ENCODE assay signal across 1 cellular context in the genomic region with DNA sequence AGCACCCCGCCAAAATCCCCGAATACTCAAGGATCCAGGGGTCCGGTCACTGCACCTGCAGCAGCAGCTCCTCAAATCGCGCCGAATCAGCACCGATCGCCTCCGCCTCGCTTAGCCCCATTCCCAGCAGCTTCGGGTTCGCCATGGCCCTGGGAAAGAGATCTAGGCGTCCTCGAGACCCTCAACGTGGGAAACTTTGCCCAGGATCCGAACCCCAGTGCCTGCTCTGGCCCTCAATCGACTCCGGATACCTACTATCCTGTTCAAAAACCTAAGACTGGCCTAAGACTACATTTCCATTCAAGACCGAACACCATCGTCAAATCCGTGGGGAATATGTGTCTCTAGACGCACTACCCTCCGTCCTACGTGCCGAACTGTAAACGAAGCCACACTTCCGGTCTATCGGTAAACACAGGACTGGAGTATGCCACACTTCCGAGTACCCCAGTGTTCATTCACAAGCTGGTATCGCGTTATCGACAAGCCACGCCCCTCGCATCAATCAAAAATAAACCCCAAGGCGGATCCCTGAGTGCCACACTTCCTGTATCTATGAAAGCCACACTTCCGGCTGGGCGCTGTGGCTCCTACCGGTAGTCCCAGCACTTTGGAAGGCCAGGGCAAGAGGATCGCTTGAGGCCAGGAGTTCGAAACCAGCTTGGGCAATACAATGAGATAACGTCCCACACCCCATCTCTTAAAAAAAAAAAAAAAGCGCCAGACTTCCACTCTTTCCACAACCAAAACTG.
A peak's percentile ranks its signal among the peaks of the same experiment; 100 is the strongest.
TF ChIP-seq lines count a peak whose summit lies in the region.

Gene PIH1D1 (minus strand): TSS at position 385 of the 752 bp plus-strand sequence. CDS start 240 bp downstream, at position 145.

TF ChIP-seq in K562, 482 proteins besides CTCF, POLR2A, EP300 and RAD21 (continued from another document):
- TF ChIP-seq, protein P1, sequence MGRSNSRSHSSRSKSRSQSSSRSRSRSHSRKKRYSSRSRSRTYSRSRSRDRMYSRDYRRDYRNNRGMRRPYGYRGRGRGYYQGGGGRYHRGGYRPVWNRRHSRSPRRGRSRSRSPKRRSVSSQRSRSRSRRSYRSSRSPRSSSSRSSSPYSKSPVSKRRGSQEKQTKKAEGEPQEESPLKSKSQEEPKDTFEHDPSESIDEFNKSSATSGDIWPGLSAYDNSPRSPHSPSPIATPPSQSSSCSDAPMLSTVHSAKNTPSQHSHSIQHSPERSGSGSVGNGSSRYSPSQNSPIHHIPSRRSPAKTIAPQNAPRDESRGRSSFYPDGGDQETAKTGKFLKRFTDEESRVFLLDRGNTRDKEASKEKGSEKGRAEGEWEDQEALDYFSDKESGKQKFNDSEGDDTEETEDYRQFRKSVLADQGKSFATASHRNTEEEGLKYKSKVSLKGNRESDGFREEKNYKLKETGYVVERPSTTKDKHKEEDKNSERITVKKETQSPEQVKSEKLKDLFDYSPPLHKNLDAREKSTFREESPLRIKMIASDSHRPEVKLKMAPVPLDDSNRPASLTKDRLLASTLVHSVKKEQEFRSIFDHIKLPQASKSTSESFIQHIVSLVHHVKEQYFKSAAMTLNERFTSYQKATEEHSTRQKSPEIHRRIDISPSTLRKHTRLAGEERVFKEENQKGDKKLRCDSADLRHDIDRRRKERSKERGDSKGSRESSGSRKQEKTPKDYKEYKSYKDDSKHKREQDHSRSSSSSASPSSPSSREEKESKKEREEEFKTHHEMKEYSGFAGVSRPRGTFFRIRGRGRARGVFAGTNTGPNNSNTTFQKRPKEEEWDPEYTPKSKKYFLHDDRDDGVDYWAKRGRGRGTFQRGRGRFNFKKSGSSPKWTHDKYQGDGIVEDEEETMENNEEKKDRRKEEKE (IDR thresholded peaks at IDR 0.05; ENCODE audit: borderline replicate concordance in 1 of 2, control insufficient read depth in 1 of 2, low read depth in 2 of 2, low read length in 1 of 2): no peak
- TF ChIP-seq RFX7 (CRISPR knock-in tag; IDR thresholded peaks at IDR 0.05) (no peak), ASH1L (IDR thresholded peaks at IDR 0.05; ENCODE audit: borderline replicate concordance, low read depth, partially characterized antibody) (no peak), NR3C1 (CRISPR knock-in tag; IDR thresholded peaks at IDR 0.05) (no peak), EGR1 (conservative IDR thresholded peaks at IDR 0.05) (no peak), WHSC1 (IDR thresholded peaks at IDR 0.05; ENCODE audit: low read length) (no peak), ZNF143 (CRISPR knock-in tag; IDR thresholded peaks at IDR 0.05) (peak; percentile 71; the same call in 1 of the 2 replicates), C11orf30 (IDR thresholded peaks at IDR 0.05; ENCODE audit: low read depth) (no peak; the same call in 1 of the 2 replicates), ZKSCAN1 (IDR thresholded peaks at IDR 0.05; ENCODE audit: low read depth, low read length) (no peak), YBX1 (IDR thresholded peaks at IDR 0.05) (no peak), CBX5 (IDR thresholded peaks at IDR 0.05; ENCODE audit: borderline replicate concordance, low read depth) (no peak), SUPT5H (IDR thresholded peaks at IDR 0.05) (peak; percentile 89), RBM17 (IDR thresholded peaks at IDR 0.05; ENCODE audit: borderline replicate concordance, low read depth, low read length) (no peak), XRCC4 (IDR thresholded peaks at IDR 0.05; ENCODE audit: extremely low read depth, insufficient read depth, insufficient read length) (no peak), ZNF436 (CRISPR knock-in tag; IDR thresholded peaks at IDR 0.05) (no peak), FIP1L1 (IDR thresholded peaks at IDR 0.05; ENCODE audit: low read depth, low read length, poor library complexity, severe bottlenecking) (no peak), SLC30A9 (CRISPR knock-in tag; IDR thresholded peaks at IDR 0.05) (no peak), BCL6 (CRISPR knock-in tag; IDR thresholded peaks at IDR 0.05) (no peak), RFX1 (IDR thresholded peaks at IDR 0.05) (no peak), RERE (CRISPR knock-in tag; IDR thresholded peaks at IDR 0.05; ENCODE audit: borderline replicate concordance) (no peak), CHD4 (IDR thresholded peaks at IDR 0.05; ENCODE audit: insufficient read depth, insufficient replicate concordance, low read depth, low read length, poor library complexity, severe bottlenecking) (no peak), POLR2B (IDR thresholded peaks at IDR 0.05; ENCODE audit: low read depth, partially characterized antibody) (peak; percentile 75), FUS (optimal IDR thresholded peaks at IDR 0.05; ENCODE audit: low read depth, low read length) (no peak)
- TF ChIP-seq, protein P2, sequence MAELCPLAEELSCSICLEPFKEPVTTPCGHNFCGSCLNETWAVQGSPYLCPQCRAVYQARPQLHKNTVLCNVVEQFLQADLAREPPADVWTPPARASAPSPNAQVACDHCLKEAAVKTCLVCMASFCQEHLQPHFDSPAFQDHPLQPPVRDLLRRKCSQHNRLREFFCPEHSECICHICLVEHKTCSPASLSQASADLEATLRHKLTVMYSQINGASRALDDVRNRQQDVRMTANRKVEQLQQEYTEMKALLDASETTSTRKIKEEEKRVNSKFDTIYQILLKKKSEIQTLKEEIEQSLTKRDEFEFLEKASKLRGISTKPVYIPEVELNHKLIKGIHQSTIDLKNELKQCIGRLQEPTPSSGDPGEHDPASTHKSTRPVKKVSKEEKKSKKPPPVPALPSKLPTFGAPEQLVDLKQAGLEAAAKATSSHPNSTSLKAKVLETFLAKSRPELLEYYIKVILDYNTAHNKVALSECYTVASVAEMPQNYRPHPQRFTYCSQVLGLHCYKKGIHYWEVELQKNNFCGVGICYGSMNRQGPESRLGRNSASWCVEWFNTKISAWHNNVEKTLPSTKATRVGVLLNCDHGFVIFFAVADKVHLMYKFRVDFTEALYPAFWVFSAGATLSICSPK (IDR thresholded peaks at IDR 0.05; ENCODE audit: borderline replicate concordance): 0 out of 2 replicates have a peak, but pooled peaks have one; percentile 39
